Comparison of ENCODE assay signal across 9 cellular contexts in genomic region chr2:40178971-40179370, GRCh38.
A peak's percentile ranks its signal among the peaks of the same experiment; 100 is the strongest.
DNase-seq lines count a peak whose midpoint lies in the region; ATAC-seq, FAIRE-seq and TF ChIP-seq lines count a peak whose summit lies in the region.
"Had no signal": no experiment of that assay in that cellular context is flagged by ENCODE, and none has a peak within 500 bp of the region (broad histone marks: within the 10 kb centered on the region; RNA-seq: fewer than 3 reads in every experiment).

No MANE protein-coding gene starts in this region.

- H3K9ac ChIP-seq in skeletal muscle satellite cell (ENCODE audit: low read depth, low read length) = no peak overlapping the region
- no peak overlapping the region for H3K9ac ChIP-seq in SK-N-SH

- H3K4me3 ChIP-seq in skeletal muscle satellite cell (ENCODE audit: low read length) (no peak overlapping the region), vagina (no peak overlapping the region), SK-N-SH (ENCODE audit: low read depth in 2 of 2, low read length in 1 of 2) (no peak overlapping the region)
- H3K4me3 ChIP-seq: Peyer's patch had no signal

- no peaks in the 10 kb centered on the region for H3K79me2 ChIP-seq in SK-N-SH (ENCODE audit: insufficient read depth)

- TF ChIP-seq CTCF in vagina (IDR thresholded peaks at IDR 0.05) (no peak), SK-N-SH (IDR thresholded peaks at IDR 0.05) (no peak)

- ATAC-seq in HG03439 (IDR thresholded peaks at IDR 0.05; ENCODE audit: unreplicated experiment) = peak; percentile 65
- ATAC-seq in natural killer cell treated with Interleukin-12 subunit alpha and Interleukin-12 subunit beta and Interleukin-15 and Interleukin-18, amount 100 ng/mL, for 72 hours = no peak

- H3K9me3 ChIP-seq in skeletal muscle satellite cell (replicated peaks; ENCODE audit: low read length) (no peaks in the 10 kb centered on the region), vagina (no peaks in the 10 kb centered on the region), SK-N-SH (no peaks in the 10 kb centered on the region)
- H3K9me3 ChIP-seq: Peyer's patch had no signal

- WGBS in SK-N-SH (ENCODE audit: low lambda C conversion rate) = 78% methylated on average over 3 of the region's 3 CpGs

- no peaks in the 10 kb centered on the region for H4K20me1 ChIP-seq in SK-N-SH (ENCODE audit: insufficient read depth)

- peak; percentile 38 for FAIRE-seq in H54 (lab: Jason Lieb, UNC)

- no peak overlapping the region for H3K4me3 Mint-ChIP-seq in activated naive CD4-positive, alpha-beta T cell treated with anti-CD3 and anti-CD28 coated beads for 36 hours
- no peak overlapping the region for H3K4me3 Mint-ChIP-seq in natural killer cell treated with Interleukin-12 subunit alpha and Interleukin-12 subunit beta and Interleukin-15 and Interleukin-18, amount 100 ng/mL, for 72 hours

- no peaks in the 10 kb centered on the region for H3K4me1 Mint-ChIP-seq in activated naive CD4-positive, alpha-beta T cell treated with anti-CD3 and anti-CD28 coated beads for 36 hours (ENCODE audit: low read depth)
- no peaks in the 10 kb centered on the region for H3K4me1 Mint-ChIP-seq in natural killer cell treated with Interleukin-12 subunit alpha and Interleukin-12 subunit beta and Interleukin-15 and Interleukin-18, amount 100 ng/mL, for 72 hours (ENCODE audit: low read depth in 2 of 2)

- peak; percentile 12 for DNase-seq in activated naive CD4-positive, alpha-beta T cell treated with anti-CD3 and anti-CD28 coated beads for 36 hours
- no peak for DNase-seq in activated naive CD4-positive, alpha-beta T cell treated with anti-CD3 and anti-CD28 coated beads, Interleukin-2, amount 50 U/mL, for 16 hours
- no peak for DNase-seq in H54 (ENCODE audit: insufficient read length, low spot score)
- DNase-seq in vagina (ENCODE audit: extremely low spot score in 2 of 2) = no peak
- DNase-seq in natural killer cell treated with Interleukin-12 subunit alpha and Interleukin-12 subunit beta and Interleukin-15 and Interleukin-18, amount 100 ng/mL, for 72 hours (ENCODE audit: low spot score) = no peak
- DNase-seq in SK-N-SH = no peak
- DNase-seq: Peyer's patch had no signal

- H3K36me3 Mint-ChIP-seq in activated naive CD4-positive, alpha-beta T cell treated with anti-CD3 and anti-CD28 coated beads for 36 hours (ENCODE audit: low read depth) = no peaks in the 10 kb centered on the region
- H3K36me3 Mint-ChIP-seq in natural killer cell treated with Interleukin-12 subunit alpha and Interleukin-12 subunit beta and Interleukin-15 and Interleukin-18, amount 100 ng/mL, for 72 hours = no peaks in the 10 kb centered on the region

- no peak overlapping the region for H3K27ac ChIP-seq in vagina
- H3K27ac ChIP-seq in SK-N-SH (ENCODE audit: low read depth in 2 of 2, low read length in 1 of 2) = no peak overlapping the region
- H3K27ac ChIP-seq: Peyer's patch had no signal

- H3K27me3 ChIP-seq in skeletal muscle satellite cell (ENCODE audit: control insufficient read depth, insufficient read depth, low read length) (no peaks in the 10 kb centered on the region), vagina (no peaks in the 10 kb centered on the region), SK-N-SH (ENCODE audit: insufficient read depth) (no peaks in the 10 kb centered on the region)
- H3K27me3 ChIP-seq: Peyer's patch had no signal

- POLR2A ChIA-PET in SK-N-SH (lab: Yijun Ruan, JAX) = no interaction called here

- TF ChIP-seq POLR2A in H54 (IDR thresholded peaks at IDR 0.05; ENCODE audit: low read depth, low read length) (no peak), vagina (IDR thresholded peaks at IDR 0.05) (no peak)

- TF ChIP-seq RAD21 in SK-N-SH (IDR thresholded peaks at IDR 0.05; ENCODE audit: low read length) = no peak

- H2AFZ ChIP-seq in SK-N-SH (ENCODE audit: low read depth) = no peak overlapping the region

- H3K27ac Mint-ChIP-seq in activated naive CD4-positive, alpha-beta T cell treated with anti-CD3 and anti-CD28 coated beads for 36 hours = no peak overlapping the region
- no peak overlapping the region for H3K27ac Mint-ChIP-seq in natural killer cell treated with Interleukin-12 subunit alpha and Interleukin-12 subunit beta and Interleukin-15 and Interleukin-18, amount 100 ng/mL, for 72 hours

- CTCF ChIA-PET in activated naive CD4-positive, alpha-beta T cell treated with anti-CD3 and anti-CD28 coated beads for 36 hours (lab: Charles Lee) = no interaction called here
- CTCF ChIA-PET in SK-N-SH (lab: Yijun Ruan, JAX) = no interaction called here

- no peak for TF ChIP-seq EP300 in SK-N-SH (IDR thresholded peaks at IDR 0.05; ENCODE audit: borderline replicate concordance in 1 of 2, low read depth in 1 of 2, low read length in 1 of 2)

- H3F3A ChIP-seq in SK-N-SH (replicated peaks; ENCODE audit: insufficient read depth) = no peaks in the 10 kb centered on the region

- H3K4me2 ChIP-seq in skeletal muscle satellite cell (ENCODE audit: low read length) (peak overlapping the region; percentile 9), SK-N-SH (no peak overlapping the region)

- intact Hi-C loops in activated naive CD4-positive, alpha-beta T cell treated with anti-CD3 and anti-CD28 coated beads for 36 hours (cut with micrococcal nuclease) = no loop called here
- intact Hi-C loops in vagina (cut with DNase I) = no loop called here

- no peaks in the 10 kb centered on the region for H3K27me3 Mint-ChIP-seq in activated naive CD4-positive, alpha-beta T cell treated with anti-CD3 and anti-CD28 coated beads for 36 hours (ENCODE audit: low read depth)
- H3K27me3 Mint-ChIP-seq in natural killer cell treated with Interleukin-12 subunit alpha and Interleukin-12 subunit beta and Interleukin-15 and Interleukin-18, amount 100 ng/mL, for 72 hours = no peaks in the 10 kb centered on the region

- no peaks in the 10 kb centered on the region for H3K9me2 ChIP-seq in SK-N-SH

- H3K4me1 ChIP-seq in skeletal muscle satellite cell (ENCODE audit: control insufficient read depth, insufficient read depth, low read length) (peaks cover 17% of the 10 kb centered on the region), vagina (no peaks in the 10 kb centered on the region), SK-N-SH (ENCODE audit: control insufficient read depth in 1 of 2, insufficient read depth in 2 of 2, low read depth in 1 of 2, low read length in 1 of 2) (no peaks in the 10 kb centered on the region)
- H3K4me1 ChIP-seq: Peyer's patch had no signal

- no peaks in the 10 kb centered on the region for H3K9me3 Mint-ChIP-seq in activated naive CD4-positive, alpha-beta T cell treated with anti-CD3 and anti-CD28 coated beads for 36 hours
- H3K9me3 Mint-ChIP-seq in natural killer cell treated with Interleukin-12 subunit alpha and Interleukin-12 subunit beta and Interleukin-15 and Interleukin-18, amount 100 ng/mL, for 72 hours = peaks cover 5% of the 10 kb centered on the region

- peaks cover 5% of the 10 kb centered on the region for H3K36me3 ChIP-seq in skeletal muscle satellite cell (ENCODE audit: insufficient read depth, low read length)
- H3K36me3 ChIP-seq in vagina = no peaks in the 10 kb centered on the region
- H3K36me3 ChIP-seq in SK-N-SH (replicated peaks in 1 of 2; ENCODE audit: control insufficient read depth in 1 of 2, insufficient read depth in 2 of 2, low read length in 1 of 2) = no peaks in the 10 kb centered on the region
- H3K36me3 ChIP-seq: Peyer's patch had no signal

TF ChIP-seq in SK-N-SH, 30 proteins besides CTCF, POLR2A, EP300 and RAD21 (continues in another document):
- TF ChIP-seq MEF2A (IDR thresholded peaks at IDR 0.05; ENCODE audit: borderline replicate concordance, low read depth) = no peak
- no peak for TF ChIP-seq ZBTB33 (IDR thresholded peaks at IDR 0.05; ENCODE audit: borderline replicate concordance, low read depth)
- no peak for TF ChIP-seq USF2 (IDR thresholded peaks at IDR 0.05; ENCODE audit: borderline replicate concordance, low read depth, low read length)
- no peak for TF ChIP-seq MXI1 (IDR thresholded peaks at IDR 0.05; ENCODE audit: low read depth, low read length)
- TF ChIP-seq USF1 (IDR thresholded peaks at IDR 0.05; ENCODE audit: borderline replicate concordance, low read depth) = no peak
- TF ChIP-seq PBX3 (IDR thresholded peaks at IDR 0.05) = no peak
